ENCODE assay signal across 14 cellular contexts in genomic region chr9:6590329-6590728, GRCh38.
"Had no signal": no experiment of that assay in that cellular context is flagged by ENCODE, and none has a peak within 500 bp of the region (broad histone marks: within the 10 kb centered on the region; RNA-seq: fewer than 3 reads in every experiment).

No MANE protein-coding gene starts in this region.

- H3K36me3 ChIP-seq: breast epithelium had no signal

- ATAC-seq: activated CD4-positive, CD25-positive, alpha-beta regulatory T cell treated with anti-CD3 and anti-CD28 coated beads, Interleukin-2, amount 50 U/mL, for 24 hours; activated CD8-positive, alpha-beta memory T cell treated with anti-CD3 and anti-CD28 coated beads, Interleukin-2, amount 10 ng/mL, durations not matched to agents 7 days and 5 days; activated T-cell treated with anti-CD3 and anti-CD28 coated beads, Interleukin-2, amount 50 U/mL, for 4 hours; natural killer cell; right cardiac atrium had no signal

- H3K27me3 ChIP-seq: breast epithelium had no signal

- H3K27ac Mint-ChIP-seq: activated CD8-positive, alpha-beta memory T cell treated with anti-CD3 and anti-CD28 coated beads, Interleukin-2, amount 10 ng/mL, durations not matched to agents 7 days and 5 days; activated naive CD8-positive, alpha-beta T cell treated with anti-CD3 and anti-CD28 coated beads for 36 hours; natural killer cell; progenitor cell of endocrine pancreas had no signal

- H3K9me3 ChIP-seq: breast epithelium, mucosa of descending colon had no signal

- H3K27ac ChIP-seq: breast epithelium had no signal

- H3K36me3 Mint-ChIP-seq: activated naive CD8-positive, alpha-beta T cell treated with anti-CD3 and anti-CD28 coated beads for 36 hours; natural killer cell had no signal

- H3K4me3 ChIP-seq: breast epithelium, lung, mucosa of descending colon had no signal

- H3K4me1 Mint-ChIP-seq: activated CD8-positive, alpha-beta memory T cell treated with anti-CD3 and anti-CD28 coated beads, Interleukin-2, amount 10 ng/mL, durations not matched to agents 7 days and 5 days; activated naive CD8-positive, alpha-beta T cell treated with anti-CD3 and anti-CD28 coated beads for 36 hours; natural killer cell had no signal

- DNase-seq: activated CD4-positive, alpha-beta T cell treated with anti-CD3 and anti-CD28 coated beads, Interleukin-2, amount 50 U/mL, for 4 hours; activated CD8-positive, alpha-beta memory T cell treated with anti-CD3 and anti-CD28 coated beads, Interleukin-2, amount 10 ng/mL, durations not matched to agents 7 days and 5 days; activated gamma-delta T cell; activated naive CD8-positive, alpha-beta T cell treated with anti-CD3 and anti-CD28 coated beads for 36 hours; activated T-cell treated with anti-CD3 and anti-CD28 coated beads, Interleukin-2, amount 50 U/mL, for 4 hours; dermis blood vessel endothelial cell; natural killer cell; nucleus accumbens; right cardiac atrium had no signal

- H3K27me3 Mint-ChIP-seq: activated CD8-positive, alpha-beta memory T cell treated with anti-CD3 and anti-CD28 coated beads, Interleukin-2, amount 10 ng/mL, durations not matched to agents 7 days and 5 days; activated naive CD8-positive, alpha-beta T cell treated with anti-CD3 and anti-CD28 coated beads for 36 hours had no signal

- H3K9me3 Mint-ChIP-seq: activated naive CD8-positive, alpha-beta T cell treated with anti-CD3 and anti-CD28 coated beads for 36 hours; activated T-cell treated with anti-CD3 and anti-CD28 coated beads, Interleukin-2, amount 50 U/mL, for 4 hours; natural killer cell had no signal

- H3K4me3 Mint-ChIP-seq: activated CD8-positive, alpha-beta memory T cell treated with anti-CD3 and anti-CD28 coated beads, Interleukin-2, amount 10 ng/mL, durations not matched to agents 7 days and 5 days; activated naive CD8-positive, alpha-beta T cell treated with anti-CD3 and anti-CD28 coated beads for 36 hours; activated T-cell treated with anti-CD3 and anti-CD28 coated beads, Interleukin-2, amount 50 U/mL, for 4 hours; natural killer cell had no signal

- H3K4me1 ChIP-seq: breast epithelium had no signal
